In genomic region chr2:85938456-85938855, GRCh38 we compare ENCODE assay signal across 22 cellular contexts.
"Had no signal": no experiment of that assay in that cellular context is flagged by ENCODE, and none has a peak within 500 bp of the region (broad histone marks: within the 10 kb centered on the region; RNA-seq: fewer than 3 reads in every experiment).

No MANE protein-coding gene starts in this region.

- H3K36me3 ChIP-seq: esophagus muscularis mucosa, gastroesophageal sphincter, left ventricle myocardium inferior, thyroid gland, upper lobe of left lung, uterus had no signal

- DNase-seq: cortex of kidney; effector memory CD4-positive, alpha-beta T cell; foreskin fibroblast; immature natural killer cell; kidney; left cardiac atrium; left ventricle myocardium inferior; mesenchymal stem cell; naive B cell; nephron progenitor cell; psoas muscle; retina; stimulated activated CD4-positive, alpha-beta T cell treated with anti-CD3 and anti-CD28 coated beads, Interleukin-2, amount 100 ng/mL, for 24 hours; stimulated activated naive CD4-positive, alpha-beta T cell treated with Interleukin-2 at 50 U/mL for 16 hours; thyroid gland; upper lobe of left lung; uterus had no signal

- ATAC-seq: gastroesophageal sphincter, left cardiac atrium, psoas muscle, sciatic nerve had no signal

- H3K27me3 ChIP-seq: esophagus muscularis mucosa, gastroesophageal sphincter, thyroid gland, upper lobe of left lung, uterus had no signal

- H3K27ac ChIP-seq: epithelial cell of prostate, esophagus muscularis mucosa, gastroesophageal sphincter, left ventricle myocardium inferior, psoas muscle, thyroid gland, upper lobe of left lung, uterus had no signal

- H3K9me3 ChIP-seq: esophagus muscularis mucosa, psoas muscle, thyroid gland, uterus had no signal

- H3K4me3 ChIP-seq: esophagus muscularis mucosa, gastroesophageal sphincter, left ventricle myocardium inferior, lung, psoas muscle, thyroid gland, upper lobe of left lung, uterus had no signal

- H3K4me1 ChIP-seq: uterus had no signal
